8 cellular contexts compared by ENCODE assay signal in genomic region chr5:65722575-65723424, GRCh38. TPM values are rescaled to one million over a fixed set of nuclear protein-coding genes. Genes with fewer than 3 reads are reported as not detected.
DNase-seq lines count a peak whose midpoint lies in the region; ATAC-seq and TF ChIP-seq lines count a peak whose summit lies in the region.

No MANE protein-coding gene starts in this region.

- no peak overlapping the region for H2BK120ac ChIP-seq in mesendoderm (ENCODE audit: low read depth, low read length)

- H3K79me2 ChIP-seq in mesendoderm (ENCODE audit: control insufficient read depth, insufficient read depth, low read length) = peaks cover 36% of the 10 kb centered on the region

- intact Hi-C loops in transverse colon (cut with DNase I; ENCODE audit: low total_unique reads) = no loop called here

- CTCF ChIA-PET in GM10248 (lab: Yijun Ruan, JAX) = interaction anchor here (0.9 to 1.6 kb wide), 3 partner anchors 15 to 31 kb away, joined by 3 to 7 read pairs (median 3); no protein-coding TSS in a partner anchor

- no peaks in the 10 kb centered on the region for H3K27me3 ChIP-seq in MG63
- no peaks in the 10 kb centered on the region for H3K27me3 ChIP-seq in mesendoderm (ENCODE audit: insufficient read depth, low read length, poor library complexity)
- no peaks in the 10 kb centered on the region for H3K27me3 ChIP-seq in transverse colon

- no peaks in the 10 kb centered on the region for H3K27me3 Mint-ChIP-seq in T-helper 17 cell

- H3K56ac ChIP-seq in mesendoderm (ENCODE audit: low read length) = peak overlapping the region; percentile 95

- peak overlapping the region; percentile 70 for H3K27ac Mint-ChIP-seq in T-helper 17 cell

- ATAC-seq in T-helper 17 cell = no peak
- ATAC-seq in HG02610 (IDR thresholded peaks at IDR 0.05; ENCODE audit: unreplicated experiment) = no peak

- H4K5ac ChIP-seq in mesendoderm (ENCODE audit: low read length) = no peak overlapping the region

- DNase-seq in ACHN = peak; percentile 52
- DNase-seq in GM10248 (ENCODE audit: extremely low spot score) = peak; percentile 37
- DNase-seq in MG63 = peak; percentile 75
- DNase-seq in T-helper 17 cell = no peak
- DNase-seq in epithelial cell of esophagus (ENCODE audit: low read depth) = peak; percentile 47
- DNase-seq in mesendoderm = peak; percentile 83
- DNase-seq in transverse colon = no peak

- H3K4me1 Mint-ChIP-seq in T-helper 17 cell = peaks cover 24% of the 10 kb centered on the region

- peak overlapping the region; percentile 90 for H3K4ac ChIP-seq in mesendoderm (ENCODE audit: low read depth, low read length)

- H3K4me1 ChIP-seq in mesendoderm (ENCODE audit: control insufficient read depth, low read depth, low read length) = no peaks in the 10 kb centered on the region
- H3K4me1 ChIP-seq in transverse colon = peaks cover 0 to 14% (median 3%) of the 10 kb centered on the region in 4 donors

- no CpG with 5 or more reads among the region's 29 CpGs for WGBS in mesendoderm (ENCODE audit: extremely low coverage, insufficient coverage, low lambda C conversion rate)
- WGBS in transverse colon (ENCODE audit: low coverage in 1 of 2), 2 donors = 7 to 9% methylated on average over 12 to 29 of the region's 29 CpGs

- H2BK5ac ChIP-seq in mesendoderm (ENCODE audit: low read length) = peak overlapping the region; percentile 73

- H3K36me3 Mint-ChIP-seq in T-helper 17 cell (ENCODE audit: low read depth) = no peaks in the 10 kb centered on the region

- peak overlapping the region; percentile 82 for H3K9ac ChIP-seq in mesendoderm (ENCODE audit: low read length)

- peak overlapping the region; percentile 96 for H3K4me3 Mint-ChIP-seq in T-helper 17 cell

- in situ Hi-C loops in ACHN (cut with HindIII; ENCODE audit: low pct_ligation_motif_present, low pct_unique_long_range_greater_than_20kb, low sequenced_read_pairs) = no loop called here
- in situ Hi-C loops in transverse colon (cut with MboI; ENCODE audit: low pct_ligation_motif_present in 1 of 4, low pct_unique_long_range_greater_than_20kb in 1 of 4, low sequenced_read_pairs in 3 of 4) = no loop called here

- H3K9me3 ChIP-seq in MG63 (no peaks in the 10 kb centered on the region), T-helper 17 cell (ENCODE audit: control insufficient read depth, low read length, poor library complexity, severe bottlenecking) (no peaks in the 10 kb centered on the region), transverse colon (no peaks in the 10 kb centered on the region)

- H4K8ac ChIP-seq in mesendoderm (ENCODE audit: low read depth, low read length) = peak overlapping the region; percentile 30

- no peak for TF ChIP-seq EP300 in transverse colon (IDR thresholded peaks at IDR 0.05; ENCODE audit: low read depth)

- peak overlapping the region; percentile 91 for H3K23ac ChIP-seq in mesendoderm (ENCODE audit: low read length)

- POLR2A ChIA-PET in GM10248 (lab: Yijun Ruan, JAX) = no interaction called here

- H2BK15ac ChIP-seq in mesendoderm (replicated peaks; ENCODE audit: low read depth) = no peak overlapping the region

- H3K4me2 ChIP-seq in mesendoderm (ENCODE audit: low read length) = peak overlapping the region; percentile 79

- H3K36me3 ChIP-seq in MG63 (peaks cover 35% of the 10 kb centered on the region), mesendoderm (ENCODE audit: control insufficient read depth, insufficient read depth, low read length) (no peaks in the 10 kb centered on the region), transverse colon (no peaks in the 10 kb centered on the region)

- peak overlapping the region; percentile 82 for H3K18ac ChIP-seq in mesendoderm (ENCODE audit: low read length)

- H3K27ac ChIP-seq in mesendoderm (ENCODE audit: low read depth, low read length) (peak overlapping the region; percentile 22), transverse colon (peak overlapping the region; percentile 76 to 87 (median 84))

- TF ChIP-seq CTCF in GM10248 (IDR thresholded peaks at IDR 0.05; ENCODE audit: control extremely low read depth, extremely low read depth, low read depth, missing control alignments) (no peak), epithelial cell of esophagus (IDR thresholded peaks at IDR 0.05; ENCODE audit: insufficient read depth, low read depth, low read length, missing control alignments) (no peak), transverse colon (IDR thresholded peaks at IDR 0.05) (no peak)

- no peak overlapping the region for H2AK5ac ChIP-seq in mesendoderm (ENCODE audit: low read length)

- TF ChIP-seq POLR2A in transverse colon (IDR thresholded peaks at IDR 0.05) = no peak

- peaks cover 8% of the 10 kb centered on the region for H3K79me1 ChIP-seq in mesendoderm (ENCODE audit: low read length)

- H3K4me3 ChIP-seq in MG63 (peak overlapping the region; percentile 98), epithelial cell of esophagus (ENCODE audit: low read length) (peak overlapping the region; percentile 81), mesendoderm (ENCODE audit: low read length) (peak overlapping the region; percentile 69), transverse colon (peak overlapping the region; percentile 68 to 98 (median 88))

RNA-seq across cellular contexts. Expression of gene NLN, which starts 0.8 kb away (rescaled TPM):
- total RNA-seq in MG63 (2014; rRNA removed; shearing (Covaris generic); ENCODE audit: low replicate concordance) = 47.8 and 64.6 TPM in 2 replicates
- total RNA-seq in T-helper 17 cell = 1 to 10 TPM; 1.8 to 2.3 TPM
- polyA plus RNA-seq in mesendoderm (2013, experiment 1 of 2) = 92.6 TPM
- 94.6 TPM for polyA plus RNA-seq in mesendoderm (2013, experiment 2 of 2)
- 10 to 100 TPM in 2 of 4 donors, 1 to 10 TPM in 2; 1.6 to 16.5 (median 9.0) TPM for total RNA-seq in transverse colon

RNA-seq across cellular contexts. Expression of gene SGTB, which starts 0.9 kb away (rescaled TPM):
- total RNA-seq in MG63 (2014; rRNA removed; shearing (Covaris generic); ENCODE audit: low replicate concordance) = 11.3 and 30.2 TPM in 2 replicates
- 10 to 100 TPM; 52.7 to 52.8 TPM for total RNA-seq in T-helper 17 cell
- 7.0 TPM for polyA plus RNA-seq in mesendoderm (2013, experiment 1 of 2)
- 7.5 TPM for polyA plus RNA-seq in mesendoderm (2013, experiment 2 of 2)
- total RNA-seq in transverse colon = 1 to 10 TPM in 3 of 4 donors, under 1 TPM in 1; 0.37 to 9.2 (median 4.0) TPM

Comparison
In these comparisons a context has a peak if more than half of its experiments do, and no peak if none do; other contexts are left out.
1. DNase-seq: peak in ACHN (single experiment), GM10248 (single experiment), MG63 (single experiment), epithelial cell of esophagus (single experiment) and mesendoderm (single experiment); none in T-helper 17 cell (0 of 3) and transverse colon (single experiment).
2. Peak in every context shown above with its lines, with median percentiles within 50 percentile points of each other: H3K4me3 ChIP-seq.